21 cellular contexts compared by ENCODE assay signal in genomic region chr11:69060806-69061712, GRCh38. TPM values are rescaled to one million over a fixed set of nuclear protein-coding genes. Genes with fewer than 3 reads are reported as not detected.
DNase-seq lines count a peak whose midpoint lies in the region; ATAC-seq and TF ChIP-seq lines count a peak whose summit lies in the region.
"Had no signal": no experiment of that assay in that cellular context is flagged by ENCODE, and none has a peak within 500 bp of the region (broad histone marks: within the 10 kb centered on the region; RNA-seq: fewer than 3 reads in every experiment).

No MANE protein-coding gene starts in this region.

- H3K27me3 Mint-ChIP-seq in CD4-positive, alpha-beta T cell: no peaks in the 10 kb centered on the region
- no peaks in the 10 kb centered on the region for H3K27me3 Mint-ChIP-seq in progenitor cell of endocrine pancreas

- H3K4me3 ChIP-seq in RWPE2 (ENCODE audit: severe bottlenecking): no peak overlapping the region
- H3K4me3 ChIP-seq: GM12878, GM23248, SJSA1 had no signal

- H3K27ac ChIP-seq in CD4-positive, alpha-beta T cell (ENCODE audit: low read depth, low read length): no peak overlapping the region
- no peak overlapping the region for H3K27ac ChIP-seq in RWPE2 (ENCODE audit: poor library complexity, severe bottlenecking)
- H3K27ac ChIP-seq: GM23248, RWPE1, SJSA1 had no signal

- DNase-seq in CD4-positive, alpha-beta T cell: no peak
- DNase-seq in RWPE2 (ENCODE audit: low spot score) (peak; percentile 47), epidermal melanocyte (ENCODE audit: insufficient read length, low spot score) (peak; percentile 30), progenitor cell of endocrine pancreas (ENCODE audit: low spot score, unreplicated experiment) (no peak), UCSD-AML1 (lab: John Stamatoyannopoulos, UW; ENCODE audit: unreplicated experiment) (no peak)
- DNase-seq: GDM1, GM23248, HCEC 1CT, KG1, NCI-H1048, NCI-H146, NCI-H2081, NCI-H510A, NCI-H774, PC-3 had no signal

- no peaks in the 10 kb centered on the region for H3K9me3 Mint-ChIP-seq in CD4-positive, alpha-beta T cell
- H3K9me3 Mint-ChIP-seq in progenitor cell of endocrine pancreas (ENCODE audit: low read depth): no peaks in the 10 kb centered on the region

- no peaks in the 10 kb centered on the region for H3K9me3 ChIP-seq in CD4-positive, alpha-beta T cell (ENCODE audit: control insufficient read depth, low read length)
- H3K9me3 ChIP-seq in RWPE2 (ENCODE audit: severe bottlenecking): no peaks in the 10 kb centered on the region

- H3K4me3 Mint-ChIP-seq in CD4-positive, alpha-beta T cell: no peak overlapping the region
- H3K4me3 Mint-ChIP-seq in progenitor cell of endocrine pancreas (ENCODE audit: low read depth): no peak overlapping the region

- intact Hi-C loops in CD4-positive, alpha-beta T cell (cut with DNase I, micrococcal nuclease): no loop called here

- TF ChIP-seq CTCF in CD4-positive, alpha-beta T cell (IDR thresholded peaks at IDR 0.05): no peak
- TF ChIP-seq CTCF in RWPE2 (IDR thresholded peaks at IDR 0.05; ENCODE audit: poor library complexity, severe bottlenecking) (no peak), progenitor cell of endocrine pancreas (IDR thresholded peaks at IDR 0.05; ENCODE audit: unreplicated experiment) (no peak)

- peaks cover 4% of the 10 kb centered on the region; the same call in 1 of the 2 replicates for H3K36me3 ChIP-seq in RWPE2 (ENCODE audit: low read depth)

- H3K4me1 ChIP-seq in RWPE2 (ENCODE audit: insufficient read depth, poor library complexity, severe bottlenecking): no peaks in the 10 kb centered on the region
- H3K4me1 ChIP-seq: SJSA1 had no signal

- H3K27me3 ChIP-seq in CD4-positive, alpha-beta T cell (ENCODE audit: control insufficient read depth, insufficient read depth, low read length): no peaks in the 10 kb centered on the region
- H3K27me3 ChIP-seq in RWPE2 (ENCODE audit: insufficient read depth, poor library complexity, severe bottlenecking): no peaks in the 10 kb centered on the region
- H3K27me3 ChIP-seq: SJSA1 had no signal

- H3K27ac Mint-ChIP-seq in CD4-positive, alpha-beta T cell: peak overlapping the region; percentile 20
- H3K27ac Mint-ChIP-seq in progenitor cell of endocrine pancreas: peak overlapping the region; percentile 31

- POLR2A ChIA-PET in CD4-positive, alpha-beta T cell (lab: Charles Lee): no interaction called here

- H3K36me3 Mint-ChIP-seq in CD4-positive, alpha-beta T cell (ENCODE audit: low read depth): peaks cover 14% of the 10 kb centered on the region
- no peaks in the 10 kb centered on the region for H3K36me3 Mint-ChIP-seq in progenitor cell of endocrine pancreas (ENCODE audit: insufficient read depth)

- CTCF ChIA-PET in CD4-positive, alpha-beta T cell (lab: Charles Lee): no interaction called here

- ATAC-seq in CD4-positive, alpha-beta T cell (ENCODE audit: poor library complexity): no peak
- ATAC-seq in RWPE2 (ENCODE audit: low read depth) (no peak), HG02852 (IDR thresholded peaks at IDR 0.05; ENCODE audit: unreplicated experiment) (no peak), HG03342 (IDR thresholded peaks at IDR 0.05; ENCODE audit: unreplicated experiment) (no peak)
- ATAC-seq: GM12878, PC-3 had no signal

- H3K4me1 Mint-ChIP-seq in CD4-positive, alpha-beta T cell (ENCODE audit: low read depth): no peaks in the 10 kb centered on the region
- H3K4me1 Mint-ChIP-seq in progenitor cell of endocrine pancreas (ENCODE audit: low read depth): peaks cover 2% of the 10 kb centered on the region

RNA-seq across cellular contexts. Expression of gene TPCN2, which starts 12.3 kb away (rescaled TPM):
- 10 to 100 TPM; 10.2 to 11.5 TPM for total RNA-seq in CD4-positive, alpha-beta T cell
- 19.7 and 20.9 TPM in 2 replicates for total RNA-seq in progenitor cell of endocrine pancreas

RNA-seq across cellular contexts. Expression of gene MRGPRF, which starts 48.0 kb away (rescaled TPM):
- not detected for total RNA-seq in CD4-positive, alpha-beta T cell
- total RNA-seq in progenitor cell of endocrine pancreas: 0.24 and 0.41 TPM in 2 replicates
- total RNA-seq: GM12878, M059J, PC-3 had no signal

Comparison
In these comparisons a context has a peak if more than half of its experiments do, and no peak if none do; other contexts are left out.
1. DNase-seq: peak in RWPE2 (single experiment) and epidermal melanocyte (single experiment); none in CD4-positive, alpha-beta T cell (0 of 10), progenitor cell of endocrine pancreas (single experiment) and UCSD-AML1 (single experiment).